ENCODE assay signal across 1 cellular context in the genomic region with DNA sequence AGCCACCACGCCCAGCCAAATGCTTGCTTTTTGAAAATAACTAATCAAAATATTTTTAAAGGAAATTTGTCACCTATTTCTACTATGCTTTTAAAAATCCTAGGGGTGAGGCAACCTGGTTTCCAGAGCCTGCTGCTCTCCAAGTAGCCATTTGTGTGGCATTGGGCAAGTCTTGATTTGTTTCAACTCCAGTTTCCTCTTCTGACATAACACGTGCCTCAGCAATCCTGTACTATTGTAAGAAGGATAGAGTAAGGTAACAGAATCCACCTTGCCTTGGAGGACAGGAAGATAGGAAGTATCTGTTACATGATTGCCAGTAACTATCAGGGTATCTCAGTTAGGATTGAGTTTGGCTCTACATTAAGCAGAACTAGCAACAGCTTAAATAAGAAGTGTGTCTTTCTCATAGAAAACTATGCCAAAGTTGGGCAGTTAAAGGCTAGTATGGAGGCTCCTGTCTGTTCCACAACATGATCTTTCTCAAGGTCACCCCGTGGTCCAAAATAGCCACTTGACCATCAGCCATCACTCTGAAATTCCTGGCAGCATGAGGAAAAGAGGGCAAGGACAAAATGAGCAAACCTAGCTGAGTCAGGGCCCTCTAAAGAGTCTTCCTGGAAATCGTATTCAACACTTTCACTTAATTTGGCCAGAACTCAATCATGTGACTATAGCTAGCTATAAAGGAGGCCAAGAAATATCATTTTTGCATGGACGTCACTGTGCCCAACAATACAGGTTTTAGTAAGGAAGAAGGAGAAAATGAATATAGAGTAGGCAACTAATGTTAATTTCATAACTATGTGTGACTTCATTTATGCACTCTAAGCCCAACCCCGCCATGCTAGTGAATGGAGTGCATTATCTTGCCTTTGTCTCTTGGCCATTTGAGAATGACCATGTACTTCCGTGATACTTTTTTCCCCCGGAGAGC.
TF ChIP-seq lines count a peak whose summit lies in the region.

No MANE protein-coding gene starts in this region.

TF ChIP-seq in WTC11, 78 proteins besides CTCF, POLR2A, EP300 and RAD21 (continued from another document):
- TF ChIP-seq, protein P1, sequence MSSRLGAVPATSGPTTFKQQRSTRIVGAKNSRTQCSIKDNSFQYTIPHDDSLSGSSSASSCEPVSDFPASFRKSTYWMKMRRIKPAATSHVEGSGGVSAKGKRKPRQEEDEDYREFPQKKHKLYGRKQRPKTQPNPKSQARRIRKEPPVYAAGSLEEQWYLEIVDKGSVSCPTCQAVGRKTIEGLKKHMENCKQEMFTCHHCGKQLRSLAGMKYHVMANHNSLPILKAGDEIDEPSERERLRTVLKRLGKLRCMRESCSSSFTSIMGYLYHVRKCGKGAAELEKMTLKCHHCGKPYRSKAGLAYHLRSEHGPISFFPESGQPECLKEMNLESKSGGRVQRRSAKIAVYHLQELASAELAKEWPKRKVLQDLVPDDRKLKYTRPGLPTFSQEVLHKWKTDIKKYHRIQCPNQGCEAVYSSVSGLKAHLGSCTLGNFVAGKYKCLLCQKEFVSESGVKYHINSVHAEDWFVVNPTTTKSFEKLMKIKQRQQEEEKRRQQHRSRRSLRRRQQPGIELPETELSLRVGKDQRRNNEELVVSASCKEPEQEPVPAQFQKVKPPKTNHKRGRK (CRISPR knock-in tag; IDR thresholded peaks at IDR 0.05; ENCODE audit: borderline replicate concordance): no peak
- no peak for TF ChIP-seq MXD4 (CRISPR knock-in tag; IDR thresholded peaks at IDR 0.05; ENCODE audit: borderline replicate concordance)
- TF ChIP-seq NR1H2 (CRISPR knock-in tag; IDR thresholded peaks at IDR 0.05): no peak
- TF ChIP-seq ZNF263 (CRISPR knock-in tag; IDR thresholded peaks at IDR 0.05; ENCODE audit: low read depth): no peak
- TF ChIP-seq, protein P2, sequence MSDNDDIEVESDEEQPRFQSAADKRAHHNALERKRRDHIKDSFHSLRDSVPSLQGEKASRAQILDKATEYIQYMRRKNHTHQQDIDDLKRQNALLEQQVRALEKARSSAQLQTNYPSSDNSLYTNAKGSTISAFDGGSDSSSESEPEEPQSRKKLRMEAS (CRISPR knock-in tag; IDR thresholded peaks at IDR 0.05): no peak
- no peak for TF ChIP-seq E2F4 (CRISPR knock-in tag; IDR thresholded peaks at IDR 0.05; ENCODE audit: borderline replicate concordance, low read depth)
- TF ChIP-seq, protein P3, sequence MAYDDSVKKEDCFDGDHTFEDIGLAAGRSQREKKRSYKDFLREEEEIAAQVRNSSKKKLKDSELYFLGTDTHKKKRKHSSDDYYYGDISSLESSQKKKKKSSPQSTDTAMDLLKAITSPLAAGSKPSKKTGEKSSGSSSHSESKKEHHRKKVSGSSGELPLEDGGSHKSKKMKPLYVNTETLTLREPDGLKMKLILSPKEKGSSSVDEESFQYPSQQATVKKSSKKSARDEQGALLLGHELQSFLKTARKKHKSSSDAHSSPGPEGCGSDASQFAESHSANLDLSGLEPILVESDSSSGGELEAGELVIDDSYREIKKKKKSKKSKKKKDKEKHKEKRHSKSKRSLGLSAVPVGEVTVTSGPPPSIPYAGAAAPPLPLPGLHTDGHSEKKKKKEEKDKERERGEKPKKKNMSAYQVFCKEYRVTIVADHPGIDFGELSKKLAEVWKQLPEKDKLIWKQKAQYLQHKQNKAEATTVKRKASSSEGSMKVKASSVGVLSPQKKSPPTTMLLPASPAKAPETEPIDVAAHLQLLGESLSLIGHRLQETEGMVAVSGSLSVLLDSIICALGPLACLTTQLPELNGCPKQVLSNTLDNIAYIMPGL (CRISPR knock-in tag; IDR thresholded peaks at IDR 0.05): no peak
- TF ChIP-seq OVOL2 (CRISPR knock-in tag; IDR thresholded peaks at IDR 0.05; ENCODE audit: borderline replicate concordance): no peak
- no peak for TF ChIP-seq JAZF1 (CRISPR knock-in tag; IDR thresholded peaks at IDR 0.05)
- TF ChIP-seq STAT6 (CRISPR knock-in tag; conservative IDR thresholded peaks at IDR 0.05; ENCODE audit: low read depth): no peak
- TF ChIP-seq MLX (CRISPR knock-in tag; IDR thresholded peaks at IDR 0.05): no peak
